In genomic region chr19:34834513-34834912, GRCh38 we compare ENCODE assay signal across 8 cellular contexts.
"Had no signal": no experiment of that assay in that cellular context is flagged by ENCODE, and none has a peak within 500 bp of the region (broad histone marks: within the 10 kb centered on the region; RNA-seq: fewer than 3 reads in every experiment).

No MANE protein-coding gene starts in this region.

- DNase-seq: GM23248, GOT3, H7, HFFc6 had no signal

- H3K4me3 Mint-ChIP-seq: HFFc6, IgD-negative memory B cell had no signal

- H3K9me3 Mint-ChIP-seq: HFFc6, IgD-negative memory B cell had no signal

- H3K36me3 ChIP-seq: HAP-1 had no signal

- H3K27ac Mint-ChIP-seq: HFFc6, IgD-negative memory B cell had no signal

- FAIRE-seq: HepG2 had no signal

- H3K4me3 ChIP-seq: GM23248, HAP-1 had no signal

- H3K27ac ChIP-seq: GM23248, HL-60 had no signal

- H3K9me3 ChIP-seq: HAP-1 had no signal
